18 cellular contexts compared by ENCODE assay signal in genomic region chr3:174285242-174285641, GRCh38.
DNase-seq lines count a peak whose midpoint lies in the region; ATAC-seq and TF ChIP-seq lines count a peak whose summit lies in the region.
"Had no signal": no experiment of that assay in that cellular context is flagged by ENCODE, and none has a peak within 500 bp of the region (broad histone marks: within the 10 kb centered on the region; RNA-seq: fewer than 3 reads in every experiment).

No MANE protein-coding gene starts in this region.

- no peak overlapping the region for H3K27ac ChIP-seq in SK-N-SH (ENCODE audit: low read depth in 2 of 2, low read length in 1 of 2)
- no peak overlapping the region for H3K27ac ChIP-seq in right cardiac atrium (ENCODE audit: low read length)
- H3K27ac ChIP-seq: A549; BLaER1 treated with 17β-estradiol and CSF1 and Interleukin-3, amounts not matched to agents 10 nM and 100 nM; C4-2B had no signal

- H3K79me2 ChIP-seq in SK-N-SH (ENCODE audit: insufficient read depth): no peaks in the 10 kb centered on the region

- intact Hi-C loops in right cardiac atrium (cut with DNase I): no loop called here

- H3K4me1 ChIP-seq in SK-N-SH (ENCODE audit: control insufficient read depth in 1 of 2, insufficient read depth in 2 of 2, low read depth in 1 of 2, low read length in 1 of 2): no peaks in the 10 kb centered on the region; a peak in 1 of 4 replicates
- H3K4me1 ChIP-seq in right cardiac atrium (ENCODE audit: control insufficient read depth, insufficient read depth, low read length): no peaks in the 10 kb centered on the region
- H3K4me1 ChIP-seq: A549, Caco-2 had no signal

- H3K9me2 ChIP-seq in SK-N-SH: no peaks in the 10 kb centered on the region

- TF ChIP-seq RAD21 in SK-N-SH (IDR thresholded peaks at IDR 0.05; ENCODE audit: low read length): no peak

- H3K9me3 ChIP-seq in SK-N-SH (no peaks in the 10 kb centered on the region), right cardiac atrium (ENCODE audit: control insufficient read depth, low read length) (no peaks in the 10 kb centered on the region)
- H3K9me3 ChIP-seq: A549; BLaER1 treated with 17β-estradiol and CSF1 and Interleukin-3, amounts not matched to agents 10 nM and 100 nM; Caco-2 had no signal

- no peaks in the 10 kb centered on the region for H3K27me3 ChIP-seq in SK-N-SH (ENCODE audit: insufficient read depth)
- H3K27me3 ChIP-seq in right cardiac atrium (ENCODE audit: control insufficient read depth, insufficient read depth): no peaks in the 10 kb centered on the region
- H3K27me3 ChIP-seq: BLaER1 treated with 17β-estradiol and CSF1 and Interleukin-3, amounts not matched to agents 10 nM and 100 nM had no signal

- DNase-seq in SK-N-DZ (ENCODE audit: low spot score) (peak; percentile 20), SK-N-SH (no peak), WTC11 (ENCODE audit: low spot score) (no peak), NCI-H1694 treated with DMSO at 0.1 percent for 48 hours (lab: John Stamatoyannopoulos, UW) (no peak), 8988T (no peak), right cardiac atrium (no peak)
- DNase-seq: AML-193; Caco-2; Calu3; CD4-positive, alpha-beta T cell; CD8-positive, alpha-beta T cell; DMS79 treated with DMSO at 0.1 percent for 48 hours; GF-D8 had no signal

- peaks cover 7% of the 10 kb centered on the region for H3K36me3 Mint-ChIP-seq in WTC11
- H3K36me3 Mint-ChIP-seq: CD8-positive, alpha-beta T cell had no signal

- H4K20me1 ChIP-seq in SK-N-SH (ENCODE audit: insufficient read depth): no peaks in the 10 kb centered on the region
- H4K20me1 ChIP-seq: BLaER1 treated with 17β-estradiol and CSF1 and Interleukin-3, amounts not matched to agents 10 nM and 100 nM had no signal

- no peak overlapping the region for H3K4me3 Mint-ChIP-seq in WTC11
- H3K4me3 Mint-ChIP-seq: B cell; CD4-positive, alpha-beta T cell; CD8-positive, alpha-beta T cell had no signal

- CTCF ChIA-PET in SK-N-SH (lab: Yijun Ruan, JAX) (no interaction called here), WTC11 (lab: Charles Lee) (no interaction called here)

- ATAC-seq in WTC11 (no peak), HG03159 (IDR thresholded peaks at IDR 0.05; ENCODE audit: unreplicated experiment) (no peak), right cardiac atrium (no peak)
- ATAC-seq: A549; CD8-positive, alpha-beta T cell had no signal

- H3K4me1 Mint-ChIP-seq in WTC11: peaks cover 32% of the 10 kb centered on the region
- H3K4me1 Mint-ChIP-seq: B cell had no signal

- 0 out of 4 replicates have a peak, but pooled peaks of 1 of the 2 experiments have one; percentile 26 for TF ChIP-seq EP300 in SK-N-SH (IDR thresholded peaks at IDR 0.05; ENCODE audit: borderline replicate concordance in 1 of 2, low read depth in 1 of 2, low read length in 1 of 2)

- H3K27ac Mint-ChIP-seq in WTC11: peak overlapping the region; percentile 25; the same call in 1 of the 2 replicates
- H3K27ac Mint-ChIP-seq: B cell; CD4-positive, alpha-beta T cell; CD8-positive, alpha-beta T cell had no signal

- WGBS in SK-N-SH (ENCODE audit: low lambda C conversion rate): 42% methylated on average over 1 of the region's 1 CpG
- WGBS in right cardiac atrium: 64% methylated on average over 1 of the region's 1 CpG

- no peak for TF ChIP-seq CTCF in SK-N-SH (IDR thresholded peaks at IDR 0.05)
- TF ChIP-seq CTCF in WTC11 (IDR thresholded peaks at IDR 0.05): no peak

- no peak overlapping the region for H2AFZ ChIP-seq in SK-N-SH (ENCODE audit: low read depth)

- H3K4me2 ChIP-seq in SK-N-SH: no peak overlapping the region
- H3K4me2 ChIP-seq: A549; BLaER1 treated with 17β-estradiol and CSF1 and Interleukin-3, amounts not matched to agents 10 nM and 100 nM had no signal

- no peaks in the 10 kb centered on the region for H3K27me3 Mint-ChIP-seq in WTC11 (ENCODE audit: low read depth)
- H3K27me3 Mint-ChIP-seq: B cell; CD4-positive, alpha-beta T cell had no signal

- peaks cover 10% of the 10 kb centered on the region for H3K9me3 Mint-ChIP-seq in WTC11

- POLR2A ChIA-PET in SK-N-SH (lab: Yijun Ruan, JAX) (no interaction called here), WTC11 (lab: Charles Lee) (no interaction called here)

- no peak overlapping the region for H3K9ac ChIP-seq in SK-N-SH
- H3K9ac ChIP-seq: BLaER1 treated with 17β-estradiol and CSF1 and Interleukin-3, amounts not matched to agents 10 nM and 100 nM had no signal

- no peaks in the 10 kb centered on the region for H3K36me3 ChIP-seq in SK-N-SH (replicated peaks in 1 of 2; ENCODE audit: control insufficient read depth in 1 of 2, insufficient read depth in 2 of 2, low read length in 1 of 2)
- H3K36me3 ChIP-seq: BLaER1 treated with 17β-estradiol and CSF1 and Interleukin-3, amounts not matched to agents 10 nM and 100 nM had no signal

- H3K4me3 ChIP-seq in SK-N-SH (ENCODE audit: low read depth in 2 of 2, low read length in 1 of 2) (no peak overlapping the region), right cardiac atrium (ENCODE audit: low read length) (no peak overlapping the region)
- H3K4me3 ChIP-seq: A549; BLaER1 treated with 17β-estradiol and CSF1 and Interleukin-3, amounts not matched to agents 10 nM and 100 nM had no signal

- H3F3A ChIP-seq in SK-N-SH (replicated peaks; ENCODE audit: insufficient read depth): no peaks in the 10 kb centered on the region

TF ChIP-seq in SK-N-SH, 30 proteins besides CTCF, POLR2A, EP300 and RAD21:
- 0 out of 2 replicates have a peak, but pooled peaks have one; percentile 16 for TF ChIP-seq TEAD4 (IDR thresholded peaks at IDR 0.05; ENCODE audit: borderline replicate concordance, insufficient read depth)
- no peak for TF ChIP-seq TAF1 (IDR thresholded peaks at IDR 0.05; ENCODE audit: borderline replicate concordance, low read depth, low read length)
- 0 out of 2 replicates have a peak, but pooled peaks have one; percentile 29 for TF ChIP-seq RCOR1 (IDR thresholded peaks at IDR 0.05; ENCODE audit: low read length)
- no peak for TF ChIP-seq POLR2AphosphoS5 (IDR thresholded peaks at IDR 0.05; ENCODE audit: low read depth, low read length)
- 0 out of 2 replicates have a peak, but pooled peaks have one; percentile 8 for TF ChIP-seq GATA2 (CRISPR knock-in tag; IDR thresholded peaks at IDR 0.05)
- no peak for TF ChIP-seq USF2 (IDR thresholded peaks at IDR 0.05; ENCODE audit: borderline replicate concordance, low read depth, low read length)

TF ChIP-seq in WTC11, 78 proteins besides CTCF, POLR2A, EP300 and RAD21 (continues in another document):
- TF ChIP-seq ZBTB21 (CRISPR knock-in tag; IDR thresholded peaks at IDR 0.05; ENCODE audit: borderline replicate concordance) (no peak), ZNF138 (CRISPR knock-in tag; conservative IDR thresholded peaks at IDR 0.05) (no peak), NR2C2 (CRISPR knock-in tag; IDR thresholded peaks at IDR 0.05) (no peak), ZBTB43 (CRISPR knock-in tag; IDR thresholded peaks at IDR 0.05) (no peak), ARID4B (CRISPR knock-in tag; IDR thresholded peaks at IDR 0.05; ENCODE audit: borderline replicate concordance) (no peak)
